Comparison of ENCODE assay signal across 20 cellular contexts in genomic region chr14:71133296-71133695, GRCh38.
A peak's percentile ranks its signal among the peaks of the same experiment; 100 is the strongest.
DNase-seq lines count a peak whose midpoint lies in the region; ATAC-seq, FAIRE-seq and TF ChIP-seq lines count a peak whose summit lies in the region.
"Had no signal": no experiment of that assay in that cellular context is flagged by ENCODE, and none has a peak within 500 bp of the region (broad histone marks: within the 10 kb centered on the region; RNA-seq: fewer than 3 reads in every experiment).

No MANE protein-coding gene starts in this region.

- ATAC-seq in HepG2 (no peak), right lobe of liver (no peak)
- ATAC-seq: HCT116 had no signal

- no peak overlapping the region for H3K9ac ChIP-seq in HepG2 (ENCODE audit: insufficient read depth, low read depth, low read length)
- H3K9ac ChIP-seq in endodermal cell (ENCODE audit: extremely low read depth, low read length, poor library complexity, severe bottlenecking) = no peak overlapping the region

- in situ Hi-C loops in HepG2 (cut with HindIII; ENCODE audit: extremely low pct_ligation_motif_present, low pct_unique_long_range_greater_than_20kb) = loop anchor here (10.0 kb wide), 1 partner anchor 272 kb away; no protein-coding TSS in a partner anchor

- CTCF ChIA-PET in HepG2 (lab: Yijun Ruan, JAX; ENCODE audit: low intra/inter-chr PET ratio, low total read pairs) = no interaction called here

- no peak overlapping the region for H3K4me2 ChIP-seq in HepG2 (ENCODE audit: low read depth, low read length)

- no peaks in the 10 kb centered on the region for H3K27me3 ChIP-seq in HepG2 (ENCODE audit: control insufficient read depth in 1 of 2, insufficient read depth in 2 of 2, low read length in 2 of 2)
- H3K27me3 ChIP-seq in right lobe of liver = no peaks in the 10 kb centered on the region
- H3K27me3 ChIP-seq in endodermal cell (ENCODE audit: control insufficient read depth, insufficient read depth, low read length, poor library complexity, severe bottlenecking) = no peaks in the 10 kb centered on the region
- H3K27me3 ChIP-seq: BE2C had no signal

- H3K27ac Mint-ChIP-seq in endodermal cell (no peak overlapping the region), progenitor cell of endocrine pancreas (peak overlapping the region; percentile 6)
- H3K27ac Mint-ChIP-seq: CD4-positive, CD25-positive, alpha-beta regulatory T cell; CD8-positive, alpha-beta memory T cell; HFFc6 had no signal

- no TSS peak for BruUV-seq in HepG2 (replicated peaks; lab: Mats Ljungman, UMichigan)

- TF ChIP-seq POLR2A in HepG2 (IDR thresholded peaks at IDR 0.05; ENCODE audit: insufficient read depth in 1 of 2, low read depth in 2 of 2, low read length in 2 of 2) (no peak), right lobe of liver (IDR thresholded peaks at IDR 0.05) (no peak)

- H3K36me3 Mint-ChIP-seq in endodermal cell (ENCODE audit: low read depth) (peaks cover 5% of the 10 kb centered on the region), progenitor cell of endocrine pancreas (ENCODE audit: insufficient read depth) (no peaks in the 10 kb centered on the region)
- H3K36me3 Mint-ChIP-seq: CD4-positive, CD25-positive, alpha-beta regulatory T cell; CD8-positive, alpha-beta memory T cell had no signal

- POLR2A ChIA-PET in HepG2 (lab: Yijun Ruan, JAX) = no interaction called here

- H3K4me3 Mint-ChIP-seq in endodermal cell (no peak overlapping the region), progenitor cell of endocrine pancreas (ENCODE audit: low read depth) (no peak overlapping the region)
- H3K4me3 Mint-ChIP-seq: CD4-positive, CD25-positive, alpha-beta regulatory T cell; CD8-positive, alpha-beta memory T cell; HFFc6 had no signal

- H3K4me1 ChIP-seq in HepG2 (ENCODE audit: insufficient read depth, low read length) (no peaks in the 10 kb centered on the region), right lobe of liver (no peaks in the 10 kb centered on the region), endodermal cell (ENCODE audit: control insufficient read depth, insufficient read depth, low read length) (peaks cover 5% of the 10 kb centered on the region)
- H3K4me1 ChIP-seq: BE2C had no signal

- no peak for FAIRE-seq in HepG2 (lab: Jason Lieb, UNC)
- FAIRE-seq: GM12891, GM19239, H54 had no signal

- no peaks in the 10 kb centered on the region for H4K20me1 ChIP-seq in HepG2 (ENCODE audit: insufficient read depth, low read length)

- H3K27me3 Mint-ChIP-seq in endodermal cell (ENCODE audit: insufficient read depth) (peaks cover 4% of the 10 kb centered on the region), progenitor cell of endocrine pancreas (no peaks in the 10 kb centered on the region)
- H3K27me3 Mint-ChIP-seq: CD4-positive, CD25-positive, alpha-beta regulatory T cell had no signal

- no peak for TF ChIP-seq RAD21 in HepG2 (CRISPR knock-in tag; IDR thresholded peaks at IDR 0.05)

- H3K79me2 ChIP-seq in HepG2 (ENCODE audit: insufficient read depth, low read length) = no peaks in the 10 kb centered on the region

- no peaks in the 10 kb centered on the region for H3K9me3 ChIP-seq in HepG2 (ENCODE audit: low read length)
- no peaks in the 10 kb centered on the region for H3K9me3 ChIP-seq in right lobe of liver
- H3K9me3 ChIP-seq in endodermal cell (ENCODE audit: control insufficient read depth, low read length) = peaks cover 51% of the 10 kb centered on the region
- H3K9me3 ChIP-seq: BE2C had no signal

- 50% methylated on average over 7 of the region's 8 CpGs for WGBS in HepG2 (ENCODE audit: low lambda C conversion rate)
- 86% methylated on average over 8 of the region's 8 CpGs for WGBS in right lobe of liver (ENCODE audit: insufficient coverage, low coverage, low lambda C conversion rate, missing lambda C conversion rate)
- WGBS in endodermal cell (ENCODE audit: insufficient coverage in 1 of 2, insufficient read length in 1 of 2), 2 experiments = 95 to 100% methylated on average over 3 to 8 of the region's 8 CpGs

- no peak overlapping the region for H2AFZ ChIP-seq in HepG2 (ENCODE audit: low read length)

- no peak for TF ChIP-seq CTCF in HepG2 (CRISPR knock-in tag; IDR thresholded peaks at IDR 0.05)
- TF ChIP-seq CTCF in right lobe of liver (IDR thresholded peaks at IDR 0.05) = no peak
- no peak for TF ChIP-seq CTCF in endodermal cell (conservative IDR thresholded peaks at IDR 0.05)
- TF ChIP-seq CTCF in progenitor cell of endocrine pancreas (IDR thresholded peaks at IDR 0.05; ENCODE audit: unreplicated experiment) = no peak

- H3K4me3 ChIP-seq in HepG2 (replicated peaks in 1 of 3; ENCODE audit: insufficient read depth in 1 of 3, low read depth in 2 of 3, low read length in 3 of 3) = no peak overlapping the region
- no peak overlapping the region for H3K4me3 ChIP-seq in right lobe of liver
- no peak overlapping the region for H3K4me3 ChIP-seq in endodermal cell (ENCODE audit: low read length)

- TF ChIP-seq EP300 in HepG2 (IDR thresholded peaks at IDR 0.05; ENCODE audit: low read depth in 2 of 2, low read length in 2 of 2) (no peak), HepG2 (CRISPR knock-in tag; IDR thresholded peaks at IDR 0.05; ENCODE audit: borderline replicate concordance) (no peak)

- peaks cover 26% of the 10 kb centered on the region for H3K9me3 Mint-ChIP-seq in endodermal cell
- H3K9me3 Mint-ChIP-seq in progenitor cell of endocrine pancreas (ENCODE audit: low read depth) = peaks cover 7% of the 10 kb centered on the region
- H3K9me3 Mint-ChIP-seq: CD4-positive, CD25-positive, alpha-beta regulatory T cell; CD8-positive, alpha-beta memory T cell had no signal

- no peak for DNase-seq in HepG2 (ENCODE audit: low spot score)
- no peak for DNase-seq in right lobe of liver
- peak; percentile 7 for DNase-seq in endodermal cell
- no peak for DNase-seq in progenitor cell of endocrine pancreas (ENCODE audit: low spot score, unreplicated experiment)
- DNase-seq in anterior cingulate cortex (lab: John Stamatoyannopoulos, UW) = no peak
- DNase-seq in GOT3 (lab: John Stamatoyannopoulos, UW) = no peak
- DNase-seq: ACHN; BE2C; C1 segment of cervical spinal cord; CD4-positive, CD25-positive, alpha-beta regulatory T cell; CD8-positive, alpha-beta memory T cell; DMS 273 treated with DMSO at 0.1 percent for 48 hours; DMS53; DND-41; EL; HFFc6 had no signal

- H3K36me3 ChIP-seq in HepG2 (replicated peaks in 1 of 2; ENCODE audit: control insufficient read depth in 1 of 2, insufficient read depth in 2 of 2, low read length in 2 of 2) = no peaks in the 10 kb centered on the region
- H3K36me3 ChIP-seq in right lobe of liver = no peaks in the 10 kb centered on the region
- H3K36me3 ChIP-seq in endodermal cell (ENCODE audit: control insufficient read depth, insufficient read depth, low read length) = no peaks in the 10 kb centered on the region
- H3K36me3 ChIP-seq: BE2C had no signal

- H3K4me1 Mint-ChIP-seq in endodermal cell (peaks cover 28% of the 10 kb centered on the region), progenitor cell of endocrine pancreas (ENCODE audit: low read depth) (peaks cover 3% of the 10 kb centered on the region)

- intact Hi-C loops in HepG2 (cut with micrococcal nuclease; ENCODE audit: unreplicated experiment) (loop anchor here (10.0 kb wide), 1 partner anchor 722 kb away; no protein-coding TSS in a partner anchor), right lobe of liver (cut with DNase I) (loop anchor here (10.0 kb wide), 2 partner anchors 182 to 622 kb away; no protein-coding TSS in a partner anchor)

- H3K27ac ChIP-seq in HepG2 (ENCODE audit: extremely low read length, insufficient read depth, low read length) (no peak overlapping the region), right lobe of liver (no peak overlapping the region), endodermal cell (ENCODE audit: low read depth, low read length) (no peak overlapping the region)

TF ChIP-seq in HepG2, 621 proteins besides CTCF, POLR2A, EP300 and RAD21:
- TF ChIP-seq TMF1 (CRISPR knock-in tag; IDR thresholded peaks at IDR 0.05; ENCODE audit: low read depth) (no peak), ATF7 (IDR thresholded peaks at IDR 0.05) (peak; percentile 55), ATF7 (CRISPR knock-in tag; IDR thresholded peaks at IDR 0.05) (no peak)
